In genomic region chr10:29636178-29636577, GRCh38 we compare ENCODE assay signal across 8 cellular contexts. TPM values are rescaled to one million over a fixed set of nuclear protein-coding genes. Genes with fewer than 3 reads are reported as not detected.
A peak's percentile ranks its signal among the peaks of the same experiment; 100 is the strongest.
DNase-seq lines count a peak whose midpoint lies in the region; ATAC-seq and TF ChIP-seq lines count a peak whose summit lies in the region.

No MANE protein-coding gene starts in this region.

- no peaks in the 10 kb centered on the region for H3K9me3 Mint-ChIP-seq in activated naive CD4-positive, alpha-beta T cell treated with anti-CD3 and anti-CD28 coated beads, Interleukin-2, amount 50 U/mL, for 72 hours

- intact Hi-C loops in ascending aorta (cut with DNase I) (no loop called here), upper lobe of right lung (cut with DNase I) (no loop called here), ovary (cut with DNase I) (no loop called here)

- H3K9me3 ChIP-seq in ascending aorta = no peaks in the 10 kb centered on the region
- H3K9me3 ChIP-seq in upper lobe of right lung = no peaks in the 10 kb centered on the region
- H3K9me3 ChIP-seq in ovary = no peaks in the 10 kb centered on the region

- H3K4me3 ChIP-seq in ascending aorta = no peak overlapping the region
- H3K4me3 ChIP-seq in upper lobe of right lung = no peak overlapping the region
- H3K4me3 ChIP-seq in ovary = no peak overlapping the region

- no peak for TF ChIP-seq EP300 in ovary (IDR thresholded peaks at IDR 0.05)

- peak; percentile 28 to 75 for ATAC-seq in activated naive CD4-positive, alpha-beta T cell treated with anti-CD3 and anti-CD28 coated beads, Interleukin-2, amount 50 U/mL, for 72 hours
- ATAC-seq in upper lobe of right lung = peak; percentile 59

- no peak for DNase-seq in activated naive CD4-positive, alpha-beta T cell treated with anti-CD3 and anti-CD28 coated beads, Interleukin-2, amount 50 U/mL, for 72 hours (ENCODE audit: low spot score in 2 of 2)
- DNase-seq in activated naive CD4-positive, alpha-beta T cell (lab: John Stamatoyannopoulos, UW) = no peak
- DNase-seq in ascending aorta (ENCODE audit: low spot score in 2 of 2) (no peak), left kidney (ENCODE audit: low read depth, low spot score) (peak; percentile 36), upper lobe of right lung (no peak), RPMI8226 (no peak), iPS-NIHi7 (ENCODE audit: extremely low spot score) (no peak), ovary (no peak)

- no peak for TF ChIP-seq CTCF in ascending aorta (IDR thresholded peaks at IDR 0.05)
- TF ChIP-seq CTCF in upper lobe of right lung (IDR thresholded peaks at IDR 0.05) = no peak
- TF ChIP-seq CTCF in ovary (IDR thresholded peaks at IDR 0.05) = no peak

- peaks cover 6% of the 10 kb centered on the region in 2 donors for H3K36me3 Mint-ChIP-seq in activated naive CD4-positive, alpha-beta T cell treated with anti-CD3 and anti-CD28 coated beads, Interleukin-2, amount 50 U/mL, for 72 hours

- no peak overlapping the region for H3K27ac Mint-ChIP-seq in activated naive CD4-positive, alpha-beta T cell treated with anti-CD3 and anti-CD28 coated beads, Interleukin-2, amount 50 U/mL, for 72 hours

- 15 to 24% (median 20%) methylated on average over 2 of the region's 2 CpGs for WGBS in ovary, 3 donors

- no peak for TF ChIP-seq POLR2A in ovary (IDR thresholded peaks at IDR 0.05)

- H3K36me3 ChIP-seq in ascending aorta (peaks cover 0 to 14% of the 10 kb centered on the region in 2 donors), upper lobe of right lung (no peaks in the 10 kb centered on the region), ovary (no peaks in the 10 kb centered on the region)

- H3K27me3 ChIP-seq in ascending aorta = no peaks in the 10 kb centered on the region
- no peaks in the 10 kb centered on the region for H3K27me3 ChIP-seq in upper lobe of right lung
- H3K27me3 ChIP-seq in ovary = no peaks in the 10 kb centered on the region

- H3K27ac ChIP-seq in ascending aorta (peak overlapping the region; percentile 86 to 91), upper lobe of right lung (peak overlapping the region; percentile 40), ovary (peak overlapping the region in 1 of 2 donors; percentile 79)

- H3K4me1 ChIP-seq in ascending aorta (peaks cover 4 to 33% of the 10 kb centered on the region in 2 donors), upper lobe of right lung (peaks cover 38% of the 10 kb centered on the region), ovary (ENCODE audit: insufficient read depth) (peaks cover 18% of the 10 kb centered on the region)

RNA-seq across cellular contexts. Expression of gene SVIL, which starts 1.4 kb away (rescaled TPM):
- total RNA-seq in activated naive CD4-positive, alpha-beta T cell treated with anti-CD3 and anti-CD28 coated beads, Interleukin-2, amount 50 U/mL, for 72 hours = 10 to 100 TPM in 1 of 2 donors, 1 to 10 TPM in 1; 7.4 to 12.4 TPM
- total RNA-seq in ascending aorta (94.7 TPM), upper lobe of right lung (106 TPM), ovary (100 to 1,000 TPM in 5 of 7 donors, 10 to 100 TPM in 2; 49.9 to 225 (median 174) TPM)
- polyA plus RNA-seq in ovary = 100 to 1,000 TPM in 1 of 2 donors, 10 to 100 TPM in 1; 52.9 to 107 TPM
